In genomic region chr19:35748106-35749020, GRCh38 we compare ENCODE assay signal across 8 cellular contexts. TPM values are rescaled to one million over a fixed set of nuclear protein-coding genes. Genes with fewer than 3 reads are reported as not detected.
A peak's percentile ranks its signal among the peaks of the same experiment; 100 is the strongest.
DNase-seq lines count a peak whose midpoint lies in the region; ATAC-seq and TF ChIP-seq lines count a peak whose summit lies in the region.

Gene LIN37, plus strand, starts transcription at chr19:35748576. Its CDS starts 149 bp downstream, at chr19:35748725.

- H3K4me3 ChIP-seq in BE2C (ENCODE audit: low read depth, low read length) (peak within 1 kb of the TSS; percentile 93), colonic mucosa (peak within 1 kb of the TSS; percentile 84)

- peaks cover 2% of the 10 kb centered on the region; the same call in 1 of the 2 replicates for H3K36me3 ChIP-seq in BE2C
- H3K36me3 ChIP-seq in colonic mucosa, result no peaks in the 10 kb centered on the region

- ATAC-seq in HG03460 (IDR thresholded peaks at IDR 0.05; ENCODE audit: unreplicated experiment), result peak; percentile 57

- intact Hi-C loops in colonic mucosa (cut with DNase I), result loop anchor here (10.0 kb wide), 1 partner anchor 186 kb away; the partner anchor contains the start of gene LRFN3

- no peaks in the 10 kb centered on the region for H3K27me3 ChIP-seq in BE2C
- H3K27me3 ChIP-seq in colonic mucosa, result no peaks in the 10 kb centered on the region
- no peaks in the 10 kb centered on the region for H3K27me3 ChIP-seq in layer of hippocampus (ENCODE audit: control insufficient read depth, insufficient read depth, low read length)

- H3K9ac ChIP-seq in colonic mucosa (ENCODE audit: low read depth in 2 of 2, low read length in 2 of 2), result peak within 1 kb of the TSS; percentile 84 to 93

- H3K9me3 ChIP-seq in BE2C (no peaks in the 10 kb centered on the region), colonic mucosa (no peaks in the 10 kb centered on the region)

- peak; percentile 99 for DNase-seq in BE2C
- peak; percentile 82 for DNase-seq in GM19240 (ENCODE audit: insufficient read length, low spot score)
- peak; percentile 100 for DNase-seq in NCI-H526 (lab: John Stamatoyannopoulos, UW)
- peak; percentile 99 for DNase-seq in activated CD4-positive, alpha-beta T cell treated with anti-CD3 and anti-CD28 coated beads for 48 hours
- peak; percentile 100 for DNase-seq in colonic mucosa
- DNase-seq in stimulated activated CD4-positive, alpha-beta T cell treated with anti-CD3 and anti-CD28 coated beads, Interleukin-1b, Interleukin-23, amount 100 ng/mL, for 4 hours (ENCODE audit: low read depth in 2 of 2), result peak; percentile 92 to 96

- TF ChIP-seq CTCF in BE2C (IDR thresholded peaks at IDR 0.05; ENCODE audit: low read depth, low read length) (no peak), colonic mucosa (IDR thresholded peaks at IDR 0.05) (no peak)

- peaks cover 6% of the 10 kb centered on the region; the same call in 1 of the 2 replicates for H3K4me1 ChIP-seq in BE2C
- H3K4me1 ChIP-seq in colonic mucosa, result no peaks in the 10 kb centered on the region

- H3K27ac ChIP-seq in colonic mucosa (peak within 1 kb of the TSS; percentile 52), layer of hippocampus (ENCODE audit: low read depth, low read length) (peak within 1 kb of the TSS; percentile 72)

RNA-seq across cellular contexts. Expression of gene LIN37, which starts in this region (rescaled TPM):
- polyA plus RNA-seq in BE2C (2012; ENCODE audit: insufficient read depth, insufficient read length, low read depth), result 29.0 TPM
- 1 to 10 TPM; 5.1 to 7.5 TPM for total RNA-seq in colonic mucosa

Comparison
In these comparisons a context has a peak if more than half of its experiments do, and no peak if none do; other contexts are left out.
1. Peak in every context shown above with its lines: DNase-seq, ATAC-seq, H3K4me3 ChIP-seq and H3K27ac ChIP-seq.